In the genomic region with DNA sequence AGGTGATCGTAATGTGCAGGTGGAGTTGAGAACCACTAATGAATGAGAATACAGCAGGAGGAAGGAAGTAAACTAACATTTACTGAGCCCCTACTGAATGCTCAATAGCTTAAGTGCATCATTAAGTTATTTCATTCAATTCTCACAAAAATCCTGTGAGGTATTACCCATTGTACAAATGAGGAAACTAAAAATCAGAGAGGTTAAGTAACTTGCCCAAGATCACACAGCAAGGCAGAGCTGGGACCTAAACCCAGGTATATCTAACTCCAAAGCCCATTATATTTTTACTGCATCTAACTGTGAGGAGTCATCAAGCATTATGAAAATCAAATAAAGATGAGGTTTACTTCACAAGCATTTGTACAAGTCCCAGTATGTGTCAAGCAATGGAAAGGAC, we compare ENCODE assay signal across 35 cellular contexts.
"Had no signal": no experiment of that assay in that cellular context is flagged by ENCODE, and none has a peak within 500 bp of the region (broad histone marks: within the 10 kb centered on the region; RNA-seq: fewer than 3 reads in every experiment).

No MANE protein-coding gene starts in this region.

- H3K4me1 Mint-ChIP-seq: activated B cell treated with CpG ODN at 0.5 μM for 24 hours; activated naive CD8-positive, alpha-beta T cell treated with anti-CD3 and anti-CD28 coated beads for 36 hours; activated naive CD8-positive, alpha-beta T cell treated with anti-CD3 and anti-CD28 coated beads, Interleukin-2, amount 50 U/mL, for 24 hours; activated T-helper 17 cell treated with anti-CD3 and anti-CD28 coated beads, Interleukin-2, amount 50 U/mL, for 72 hours had no signal

- DNase-seq: activated B cell treated with CpG ODN at 0.5 μM for 24 hours; activated CD4-positive, alpha-beta T cell treated with anti-CD3 and anti-CD28 coated beads for 48 hours; activated CD4-positive, alpha-beta T cell treated with anti-CD3 and anti-CD28 coated beads, Interleukin-2, amount 50 U/mL, for 1 hour; activated CD4-positive, alpha-beta T cell treated with anti-CD3 and anti-CD28 coated beads, Interleukin-2, amount 50 U/mL, for 48 hours; activated CD8-positive, alpha-beta memory T cell treated with anti-CD3 and anti-CD28 coated beads for 24 hours; activated CD8-positive, alpha-beta T cell treated with anti-CD3 and anti-CD28 coated beads for 36 hours; activated effector memory CD4-positive, alpha-beta T cell treated with Interleukin-2 at 50 U/mL for 16 hours; activated gamma-delta T cell treated with Interleukin-2 at 50 U/mL for 16 hours; activated naive CD4-positive, alpha-beta T cell treated with anti-CD3 and anti-CD28 coated beads, Interleukin-2, amount 50 U/mL, for 16 hours; activated naive CD4-positive, alpha-beta T cell treated with Interleukin-2 at 50 U/mL for 16 hours; activated naive CD8-positive, alpha-beta T cell treated with anti-CD3 and anti-CD28 coated beads for 36 hours; activated naive CD8-positive, alpha-beta T cell treated with anti-CD3 and anti-CD28 coated beads, Interleukin-2, amount 50 U/mL, for 24 hours; activated T-cell treated with anti-CD3 and anti-CD28 coated beads, Interleukin-2, amount 50 U/mL, for 4 hours; adrenal gland; amygdala; aorta; body of pancreas; central memory CD4-positive, alpha-beta T cell; cerebellar nuclear complex; colonic mucosa; effector CD8-positive, alpha-beta T cell; foreskin fibroblast; gastrocnemius medialis; heart right ventricle; T-helper 17 cell; T1000; WERI-Rb-1 had no signal

- H3K27me3 ChIP-seq: adrenal gland, body of pancreas, breast epithelium, cardiac muscle cell, colonic mucosa, gastrocnemius medialis, heart right ventricle, hepatocyte had no signal

- H3K9me3 ChIP-seq: adrenal gland, body of pancreas, breast epithelium, colonic mucosa, gastrocnemius medialis, heart right ventricle had no signal

- H3K4me1 ChIP-seq: adrenal gland, breast epithelium, colonic mucosa, gastrocnemius medialis had no signal

- H3K36me3 ChIP-seq: adrenal gland, breast epithelium, cardiac muscle cell, colonic mucosa, gastrocnemius medialis, WERI-Rb-1 had no signal

- H3K36me3 Mint-ChIP-seq: activated naive CD8-positive, alpha-beta T cell treated with anti-CD3 and anti-CD28 coated beads for 36 hours had no signal

- H3K79me2 ChIP-seq: hepatocyte had no signal

- H3K27ac ChIP-seq: adrenal gland, body of pancreas, breast epithelium, cardiac muscle cell, colonic mucosa, gastrocnemius medialis, heart right ventricle, hepatocyte had no signal

- H3K27me3 Mint-ChIP-seq: activated naive CD8-positive, alpha-beta T cell treated with anti-CD3 and anti-CD28 coated beads for 36 hours had no signal

- H3K4me3 Mint-ChIP-seq: activated B cell treated with CpG ODN at 0.5 μM for 24 hours; activated CD8-positive, alpha-beta T cell treated with anti-CD3 and anti-CD28 coated beads for 36 hours; activated naive CD8-positive, alpha-beta T cell treated with anti-CD3 and anti-CD28 coated beads for 36 hours; activated naive CD8-positive, alpha-beta T cell treated with anti-CD3 and anti-CD28 coated beads, Interleukin-2, amount 50 U/mL, for 24 hours; activated T-cell treated with anti-CD3 and anti-CD28 coated beads, Interleukin-2, amount 50 U/mL, for 4 hours; activated T-helper 17 cell treated with anti-CD3 and anti-CD28 coated beads, Interleukin-2, amount 50 U/mL, for 72 hours; T-helper 17 cell; T-helper 2 cell treated with Interferon-gamma antibody and Interleukin-4, amounts not matched to agents 5 μg/mL and 100 μg/mL, for 36 hours had no signal

- H2AFZ ChIP-seq: hepatocyte had no signal

- H3K9me3 Mint-ChIP-seq: activated B cell treated with CpG ODN at 0.5 μM for 24 hours; activated CD8-positive, alpha-beta T cell treated with anti-CD3 and anti-CD28 coated beads for 36 hours; activated naive CD8-positive, alpha-beta T cell treated with anti-CD3 and anti-CD28 coated beads for 36 hours; activated naive CD8-positive, alpha-beta T cell treated with anti-CD3 and anti-CD28 coated beads, Interleukin-2, amount 50 U/mL, for 24 hours; activated T-cell treated with anti-CD3 and anti-CD28 coated beads, Interleukin-2, amount 50 U/mL, for 4 hours; activated T-helper 17 cell treated with anti-CD3 and anti-CD28 coated beads, Interleukin-2, amount 50 U/mL, for 72 hours; T-helper 2 cell treated with Interferon-gamma antibody and Interleukin-4, amounts not matched to agents 5 μg/mL and 100 μg/mL, for 36 hours had no signal

- H3K4me3 ChIP-seq: adrenal gland, body of pancreas, breast epithelium, cardiac muscle cell, colonic mucosa, gastrocnemius medialis, heart right ventricle, hepatocyte had no signal

- H3K4me2 ChIP-seq: hepatocyte had no signal

- ATAC-seq: activated CD4-positive, CD25-positive, alpha-beta regulatory T cell treated with anti-CD3 and anti-CD28 coated beads, Interleukin-2, amount 50 U/mL, for 24 hours; activated CD8-positive, alpha-beta T cell treated with anti-CD3 and anti-CD28 coated beads for 36 hours; activated naive CD8-positive, alpha-beta T cell treated with anti-CD3 and anti-CD28 coated beads, Interleukin-2, amount 50 U/mL, for 24 hours; activated T-cell treated with anti-CD3 and anti-CD28 coated beads, Interleukin-2, amount 50 U/mL, for 4 hours; activated T-helper 17 cell treated with anti-CD3 and anti-CD28 coated beads, Interleukin-2, amount 50 U/mL, for 72 hours; body of pancreas; esophagus mucosa; gastrocnemius medialis; T-helper 17 cell had no signal

- H3K27ac Mint-ChIP-seq: activated B cell treated with CpG ODN at 0.5 μM for 24 hours; activated CD8-positive, alpha-beta T cell treated with anti-CD3 and anti-CD28 coated beads for 36 hours; activated naive CD8-positive, alpha-beta T cell treated with anti-CD3 and anti-CD28 coated beads for 36 hours; activated naive CD8-positive, alpha-beta T cell treated with anti-CD3 and anti-CD28 coated beads, Interleukin-2, amount 50 U/mL, for 24 hours; activated T-helper 17 cell treated with anti-CD3 and anti-CD28 coated beads, Interleukin-2, amount 50 U/mL, for 72 hours; T-helper 17 cell; T-helper 2 cell treated with Interferon-gamma antibody and Interleukin-4, amounts not matched to agents 5 μg/mL and 100 μg/mL, for 36 hours had no signal

- FAIRE-seq: endometrium had no signal
